Comparison of ENCODE assay signal across 13 cellular contexts in genomic region chr10:124530816-124531215, GRCh38.
DNase-seq lines count a peak whose midpoint lies in the region; ATAC-seq, FAIRE-seq and TF ChIP-seq lines count a peak whose summit lies in the region.
"Had no signal": no experiment of that assay in that cellular context is flagged by ENCODE, and none has a peak within 500 bp of the region (broad histone marks: within the 10 kb centered on the region; RNA-seq: fewer than 3 reads in every experiment).

No MANE protein-coding gene starts in this region.

- no peaks in the 10 kb centered on the region for H3K79me2 ChIP-seq in HepG2 (ENCODE audit: insufficient read depth, low read length)
- H3K79me2 ChIP-seq in OCI-LY7 (ENCODE audit: insufficient read depth, low read depth, low read length) = no peaks in the 10 kb centered on the region

- TF ChIP-seq RAD21 in HepG2 (CRISPR knock-in tag; IDR thresholded peaks at IDR 0.05) = no peak

- H3K9me2 ChIP-seq in OCI-LY7 (ENCODE audit: insufficient read depth, low read length) = no peaks in the 10 kb centered on the region

- no TSS peak for BruUV-seq in HepG2 (replicated peaks; lab: Mats Ljungman, UMichigan)
- no TSS peak for BruUV-seq in OCI-LY7 (replicated peaks; lab: Mats Ljungman, UMichigan)

- ATAC-seq in HepG2 (no peak), right lobe of liver (no peak), HG03045 (IDR thresholded peaks at IDR 0.05; ENCODE audit: unreplicated experiment) (no peak), GM21528 (IDR thresholded peaks at IDR 0.05; ENCODE audit: low FRiP score, unreplicated experiment) (no peak), GM18498 (IDR thresholded peaks at IDR 0.05; ENCODE audit: unreplicated experiment) (no peak)

- TF ChIP-seq EP300 in HepG2 (IDR thresholded peaks at IDR 0.05; ENCODE audit: low read depth in 2 of 2, low read length in 2 of 2) (no peak), HepG2 (CRISPR knock-in tag; IDR thresholded peaks at IDR 0.05; ENCODE audit: borderline replicate concordance) (no peak)

- H3K4me2 ChIP-seq in HepG2 (ENCODE audit: low read depth, low read length) (peak overlapping the region; percentile 57; the same call in 1 of the 2 replicates), OCI-LY7 (ENCODE audit: low read length) (0 out of 2 replicates have a peak overlapping the region, but pooled peaks have one; percentile 7)

- TF ChIP-seq CTCF in HepG2 (CRISPR knock-in tag; IDR thresholded peaks at IDR 0.05) (no peak), right lobe of liver (IDR thresholded peaks at IDR 0.05) (no peak), OCI-LY7 (conservative IDR thresholded peaks at IDR 0.05; ENCODE audit: low read length) (no peak)

- H3K4me3 ChIP-seq in HepG2 (replicated peaks in 1 of 3; ENCODE audit: insufficient read depth in 1 of 3, low read depth in 2 of 3, low read length in 3 of 3) (no peak overlapping the region), right lobe of liver (no peak overlapping the region), OCI-LY7 (ENCODE audit: low read depth, low read length, poor library complexity, severe bottlenecking) (no peak overlapping the region), muscle layer of colon (ENCODE audit: low read depth in 1 of 2, low read length in 2 of 2) (no peak overlapping the region)

- H3K27ac ChIP-seq in HepG2 (ENCODE audit: extremely low read length, insufficient read depth, low read length) = no peak overlapping the region
- no peak overlapping the region for H3K27ac ChIP-seq in right lobe of liver
- H3K27ac ChIP-seq in OCI-LY7 (ENCODE audit: low read depth, low read length, poor library complexity, severe bottlenecking) = no peak overlapping the region
- H3K27ac ChIP-seq in muscle layer of colon (ENCODE audit: low read depth, low read length) = peak overlapping the region; percentile 16

- POLR2A ChIA-PET in HepG2 (lab: Yijun Ruan, JAX) (interaction anchor here (1.0 kb wide), 1 partner anchor 271 kb away, joined by 3 read pairs; the partner anchor contains the start of gene ABRAXAS2), OCI-LY7 (lab: Charles Lee) (interaction anchor here (1.4 kb wide), 1 partner anchor 271 kb away, joined by 3 read pairs; the partner anchor contains the start of gene ABRAXAS2)

- H2AFZ ChIP-seq in HepG2 (ENCODE audit: low read length) (no peak overlapping the region), OCI-LY7 (ENCODE audit: low read length) (peak overlapping the region; percentile 6; the same call in 1 of the 2 replicates)

- H3K9me3 ChIP-seq in HepG2 (ENCODE audit: low read length) (no peaks in the 10 kb centered on the region), right lobe of liver (no peaks in the 10 kb centered on the region), OCI-LY7 (ENCODE audit: low read length) (no peaks in the 10 kb centered on the region), muscle layer of colon (ENCODE audit: low read length) (no peaks in the 10 kb centered on the region)

- no peak for DNase-seq in HepG2 (ENCODE audit: low spot score)
- no peak for DNase-seq in right lobe of liver
- DNase-seq in OCI-LY7 (ENCODE audit: low spot score) = no peak
- no peak for DNase-seq in G401 (ENCODE audit: low spot score)
- DNase-seq: NCI-H1436 treated with DMSO at 0.1 percent for 48 hours, NCI-H524 treated with DMSO at 0.1 percent for 48 hours had no signal

- FAIRE-seq in HepG2 (lab: Jason Lieb, UNC) = no peak
- FAIRE-seq: A204.1, D721Med, G401.6 had no signal

- intact Hi-C loops in HepG2 (cut with micrococcal nuclease; ENCODE audit: unreplicated experiment) = loop anchor here (2.0 kb wide), 2 partner anchors 34 to 214 kb away; partner anchors contain the start of gene FAM53B
- intact Hi-C loops in right lobe of liver (cut with DNase I) = loop anchor here (5.0 to 10.0 kb wide), 3 partner anchors 94 to 294 kb away; partner anchors contain the start of gene FAM53B (in 1 of the 2)
- intact Hi-C loops in OCI-LY7 (cut with micrococcal nuclease; ENCODE audit: unreplicated experiment) = loop anchor here (1.0 to 5.0 kb wide), 5 partner anchors 39 to 531 kb away; partner anchors contain the start of gene EEF1AKMT2

- H3K9ac ChIP-seq in HepG2 (ENCODE audit: insufficient read depth, low read depth, low read length) (no peak overlapping the region), muscle layer of colon (ENCODE audit: low read length) (no peak overlapping the region)

- H3K36me3 ChIP-seq in HepG2 (replicated peaks in 1 of 2; ENCODE audit: control insufficient read depth in 1 of 2, insufficient read depth in 2 of 2, low read length in 2 of 2) (no peaks in the 10 kb centered on the region), right lobe of liver (no peaks in the 10 kb centered on the region), OCI-LY7 (ENCODE audit: insufficient read depth, low read length) (no peaks in the 10 kb centered on the region), muscle layer of colon (ENCODE audit: insufficient read depth, low read length) (no peaks in the 10 kb centered on the region)

- peaks cover 40% of the 10 kb centered on the region for H3K4me1 ChIP-seq in HepG2 (ENCODE audit: insufficient read depth, low read length)
- no peaks in the 10 kb centered on the region for H3K4me1 ChIP-seq in right lobe of liver
- peaks cover 56% of the 10 kb centered on the region for H3K4me1 ChIP-seq in OCI-LY7 (ENCODE audit: insufficient read depth, low read length, poor library complexity, severe bottlenecking)
- H3K4me1 ChIP-seq in muscle layer of colon (ENCODE audit: insufficient read depth, low read length) = peaks cover 2% of the 10 kb centered on the region

- no peak for TF ChIP-seq POLR2A in HepG2 (IDR thresholded peaks at IDR 0.05; ENCODE audit: insufficient read depth in 1 of 2, low read depth in 2 of 2, low read length in 2 of 2)
- no peak for TF ChIP-seq POLR2A in right lobe of liver (IDR thresholded peaks at IDR 0.05)

- CTCF ChIA-PET in HepG2 (lab: Yijun Ruan, JAX; ENCODE audit: low intra/inter-chr PET ratio, low total read pairs) (interaction anchor here (0.6 to 3.4 kb wide), 3 partner anchors 35 to 530 kb away, joined by 3 to 19 read pairs (median 3); no protein-coding TSS in a partner anchor), OCI-LY7 (lab: Charles Lee; ENCODE audit: unreplicated experiment) (interaction anchor here (1.0 kb wide), 3 partner anchors 37 to 212 kb away, joined by 3 to 7 read pairs (median 4); no protein-coding TSS in a partner anchor)

- in situ Hi-C loops in HepG2 (cut with HindIII; ENCODE audit: extremely low pct_ligation_motif_present, low pct_unique_long_range_greater_than_20kb) (no loop called here), G401 (cut with HindIII; ENCODE audit: low sequenced_read_pairs) (no loop called here)

- WGBS in HepG2 (ENCODE audit: low lambda C conversion rate) = 70% methylated on average over 2 of the region's 9 CpGs
- WGBS in right lobe of liver (ENCODE audit: insufficient coverage, low coverage, low lambda C conversion rate, missing lambda C conversion rate) = 100% methylated on average over 3 of the region's 9 CpGs

- H4K20me1 ChIP-seq in HepG2 (ENCODE audit: insufficient read depth, low read length) = no peaks in the 10 kb centered on the region
- no peaks in the 10 kb centered on the region for H4K20me1 ChIP-seq in OCI-LY7 (ENCODE audit: insufficient read depth, low read length)

- no peaks in the 10 kb centered on the region for H3K27me3 ChIP-seq in HepG2 (ENCODE audit: control insufficient read depth in 1 of 2, insufficient read depth in 2 of 2, low read length in 2 of 2)
- no peaks in the 10 kb centered on the region for H3K27me3 ChIP-seq in right lobe of liver
- H3K27me3 ChIP-seq in muscle layer of colon (ENCODE audit: control insufficient read depth in 1 of 2, insufficient read depth in 2 of 2, low read length in 2 of 2) = no peaks in the 10 kb centered on the region

TF ChIP-seq in HepG2, 621 proteins besides CTCF, POLR2A, EP300 and RAD21 (continues in another document):
- TF ChIP-seq LCORL (IDR thresholded peaks at IDR 0.05) (no peak), LCORL (CRISPR knock-in tag; IDR thresholded peaks at IDR 0.05) (no peak), ARID5B (CRISPR knock-in tag; IDR thresholded peaks at IDR 0.05) (no peak), GZF1 (CRISPR knock-in tag; IDR thresholded peaks at IDR 0.05) (no peak), BATF2 (CRISPR knock-in tag; IDR thresholded peaks at IDR 0.05) (no peak)
